Comparison of ENCODE assay signal across 8 cellular contexts in genomic region chr10:97498841-97499560, GRCh38. TPM values are rescaled to one million over a fixed set of nuclear protein-coding genes. Genes with fewer than 3 reads are reported as not detected.
A peak's percentile ranks its signal among the peaks of the same experiment; 100 is the strongest.
DNase-seq lines count a peak whose midpoint lies in the region.

UBTD1 (plus strand) TSS chr10:97498924; CDS start chr10:97499204, 280 bp downstream.

- H2BK120ac ChIP-seq in mesenchymal stem cell (ENCODE audit: low read depth, low read length) = peak within 1 kb of the TSS; percentile 97

- peak within 1 kb of the TSS; percentile 87 for H4K91ac ChIP-seq in mesenchymal stem cell (ENCODE audit: low read length)

- peak within 1 kb of the TSS; percentile 82 for H2AK5ac ChIP-seq in mesenchymal stem cell (ENCODE audit: low read length, severe bottlenecking)

- peak within 1 kb of the TSS; percentile 89 for H3K9ac ChIP-seq in mesenchymal stem cell (ENCODE audit: low read length)

- no peaks in the 10 kb centered on the region for H3K9me3 ChIP-seq in effector memory CD4-positive, alpha-beta T cell (ENCODE audit: control insufficient read depth, low read length)
- no peaks in the 10 kb centered on the region for H3K9me3 ChIP-seq in mesenchymal stem cell (ENCODE audit: control insufficient read depth, low read length)

- H3K4me2 ChIP-seq in mesenchymal stem cell (ENCODE audit: low read length, poor library complexity, severe bottlenecking) = peak within 1 kb of the TSS; percentile 99

- peak within 1 kb of the TSS in 1 of 2 experiments; percentile 99 for H2BK12ac ChIP-seq in mesenchymal stem cell (ENCODE audit: low read length in 2 of 2)

- peak within 1 kb of the TSS; percentile 96 to 99 for H3K18ac ChIP-seq in mesenchymal stem cell (ENCODE audit: low read depth in 1 of 2, low read length in 2 of 2)

- peaks cover 11% of the 10 kb centered on the region for H3K4me1 ChIP-seq in effector memory CD4-positive, alpha-beta T cell (ENCODE audit: control insufficient read depth, insufficient read depth, low read length, poor library complexity, severe bottlenecking)
- peaks cover 20% of the 10 kb centered on the region for H3K4me1 ChIP-seq in mesenchymal stem cell (ENCODE audit: control insufficient read depth, insufficient read depth, low read depth, low read length)

- peak within 1 kb of the TSS; percentile 98 for H2AFZ ChIP-seq in mesenchymal stem cell (ENCODE audit: low read depth, low read length)

- H3K23ac ChIP-seq in mesenchymal stem cell (ENCODE audit: low read length in 2 of 2) = peak within 1 kb of the TSS; percentile 81 to 99

- H3K14ac ChIP-seq in mesenchymal stem cell (ENCODE audit: low read length in 2 of 2) = peak within 1 kb of the TSS; percentile 23 to 100

- peak within 1 kb of the TSS; percentile 97 for H2BK5ac ChIP-seq in mesenchymal stem cell (ENCODE audit: low read depth, low read length, poor library complexity, severe bottlenecking)

- peak within 1 kb of the TSS; percentile 60 to 100 for H3K4ac ChIP-seq in mesenchymal stem cell (ENCODE audit: low read depth in 1 of 2, low read length in 2 of 2)

- no peaks in the 10 kb centered on the region for H3K27me3 ChIP-seq in effector memory CD4-positive, alpha-beta T cell (replicated peaks; ENCODE audit: control insufficient read depth, insufficient read depth, low read length, poor library complexity, severe bottlenecking)
- H3K27me3 ChIP-seq in mesenchymal stem cell (ENCODE audit: control insufficient read depth in 1 of 2, insufficient read depth in 1 of 2, low read length in 2 of 2) = no peaks in the 10 kb centered on the region

- H3K27ac ChIP-seq in effector memory CD4-positive, alpha-beta T cell (ENCODE audit: insufficient read depth, low read length, poor library complexity, severe bottlenecking) = peak within 1 kb of the TSS; percentile 76
- H3K27ac ChIP-seq in mesenchymal stem cell (ENCODE audit: low read length, poor library complexity, severe bottlenecking) = peak within 1 kb of the TSS; percentile 96

- WGBS in mesenchymal stem cell = under 1% methylated on average over 55 of the region's 66 CpGs

- H3K4me3 ChIP-seq in effector memory CD4-positive, alpha-beta T cell (ENCODE audit: insufficient read depth, low read depth, low read length, poor library complexity, severe bottlenecking) = peak within 1 kb of the TSS; percentile 96
- H3K4me3 ChIP-seq in mesenchymal stem cell (ENCODE audit: insufficient read depth in 1 of 2, low read depth in 1 of 2, low read length in 2 of 2) = peak within 1 kb of the TSS; percentile 88 to 100

- no peaks in the 10 kb centered on the region for H3K36me3 ChIP-seq in effector memory CD4-positive, alpha-beta T cell (ENCODE audit: control insufficient read depth, insufficient read depth, low read length)
- H3K36me3 ChIP-seq in mesenchymal stem cell (ENCODE audit: control insufficient read depth in 1 of 2, insufficient read depth in 2 of 2, low read depth in 1 of 2, low read length in 2 of 2) = peaks cover 4 to 10% of the 10 kb centered on the region in 2 experiments

- peak; percentile 44 for DNase-seq in NCI-H2227 (lab: John Stamatoyannopoulos, UW; ENCODE audit: unreplicated experiment)
- no peak for DNase-seq in NCI-H2227 treated with DMSO at 0.1 percent for 48 hours (lab: John Stamatoyannopoulos, UW)
- DNase-seq in HuH-7.5 (ENCODE audit: low spot score) = peak; percentile 56
- DNase-seq in activated CD4-positive, alpha-beta T cell treated with anti-CD3 and anti-CD28 coated beads, Interleukin-2, amount 50 U/mL, for 24 hours (ENCODE audit: low read depth in 1 of 2, low spot score in 1 of 2) = peak; percentile 4 to 9
- DNase-seq in effector memory CD4-positive, alpha-beta T cell = peak in 2 of 3 donors; percentile 15 to 18
- peak; percentile 72 for DNase-seq in mesenchymal stem cell
- DNase-seq in stimulated activated CD8-positive, alpha-beta memory T cell treated with anti-CD3 and anti-CD28 coated beads, Interleukin-15, amount 100 ng/mL, for 24 hours (ENCODE audit: low read depth) = peak; percentile 6
- no peak for DNase-seq in epidermal melanocyte (ENCODE audit: insufficient read length, low spot score)

- peak within 1 kb of the TSS; percentile 73 for H2BK15ac ChIP-seq in mesenchymal stem cell (ENCODE audit: low read depth, poor library complexity, severe bottlenecking)

- peak within 1 kb of the TSS; percentile 96 for H4K8ac ChIP-seq in mesenchymal stem cell (ENCODE audit: low read length)

- H3K79me1 ChIP-seq in mesenchymal stem cell (replicated peaks; ENCODE audit: low read length, poor library complexity, severe bottlenecking) = peaks cover 7% of the 10 kb centered on the region

RNA-seq across cellular contexts. Expression of gene UBTD1, which starts in this region (rescaled TPM):
- polyA plus RNA-seq in mesenchymal stem cell (2013, experiment 1 of 2) = 29.3 TPM
- polyA plus RNA-seq in mesenchymal stem cell (2013, experiment 2 of 2) = 29.9 TPM

Comparison
In these comparisons a context has a peak if more than half of its experiments do, and no peak if none do; other contexts are left out.
1. DNase-seq: peak in NCI-H2227 (single experiment), HuH-7.5 (single experiment), activated CD4-positive, alpha-beta T cell treated with anti-CD3 and anti-CD28 coated beads, Interleukin-2, amount 50 U/mL, for 24 hours (2 of 2), effector memory CD4-positive, alpha-beta T cell (2 of 3), mesenchymal stem cell (single experiment) and stimulated activated CD8-positive, alpha-beta memory T cell treated with anti-CD3 and anti-CD28 coated beads, Interleukin-15, amount 100 ng/mL, for 24 hours (single experiment); none in NCI-H2227 treated with DMSO at 0.1 percent for 48 hours (single experiment) and epidermal melanocyte (single experiment).